17 cellular contexts compared by ENCODE assay signal in genomic region chr12:124780336-124780735, GRCh38.
DNase-seq lines count a peak whose midpoint lies in the region; ATAC-seq and TF ChIP-seq lines count a peak whose summit lies in the region.
"Had no signal": no experiment of that assay in that cellular context is flagged by ENCODE, and none has a peak within 500 bp of the region (broad histone marks: within the 10 kb centered on the region; RNA-seq: fewer than 3 reads in every experiment).

No MANE protein-coding gene starts in this region.

- peaks cover 49% of the 10 kb centered on the region for H3K4me1 Mint-ChIP-seq in stimulated activated memory B cell treated with anti-CD40 and anti-IgM and Interleukin-4, amounts not matched to agents 10 μg/mL and 1 μg/mL and 100 μg/mL, for 72 hours

- H3K9me3 ChIP-seq in breast epithelium, result no peaks in the 10 kb centered on the region
- H3K9me3 ChIP-seq in mammary epithelial cell (replicated peaks; ENCODE audit: insufficient read depth, low read length), result no peaks in the 10 kb centered on the region
- no peaks in the 10 kb centered on the region for H3K9me3 ChIP-seq in Peyer's patch
- H3K9me3 ChIP-seq: SJSA1 had no signal

- peaks cover 38% of the 10 kb centered on the region for H3K36me3 Mint-ChIP-seq in stimulated activated memory B cell treated with anti-CD40 and anti-IgM and Interleukin-4, amounts not matched to agents 10 μg/mL and 1 μg/mL and 100 μg/mL, for 72 hours

- no peaks in the 10 kb centered on the region for H3K27me3 ChIP-seq in breast epithelium
- no peaks in the 10 kb centered on the region for H3K27me3 ChIP-seq in mammary epithelial cell (ENCODE audit: insufficient read depth, low read length)
- H3K27me3 ChIP-seq in Peyer's patch, result no peaks in the 10 kb centered on the region
- H3K27me3 ChIP-seq: SJSA1 had no signal

- H3K27ac Mint-ChIP-seq in stimulated activated memory B cell treated with anti-CD40 and anti-IgM and Interleukin-4, amounts not matched to agents 10 μg/mL and 1 μg/mL and 100 μg/mL, for 72 hours, result peak overlapping the region; percentile 87

- no peak overlapping the region for H3K4me3 Mint-ChIP-seq in stimulated activated memory B cell treated with anti-CD40 and anti-IgM and Interleukin-4, amounts not matched to agents 10 μg/mL and 1 μg/mL and 100 μg/mL, for 72 hours

- H3K27ac ChIP-seq in breast epithelium (peak overlapping the region; percentile 73 to 94), mammary epithelial cell (ENCODE audit: insufficient read depth, low read depth, low read length) (no peak overlapping the region), RWPE1 (peak overlapping the region; percentile 76), Peyer's patch (no peak overlapping the region)
- H3K27ac ChIP-seq: C4-2B, SJSA1 had no signal

- H3K4me3 ChIP-seq in breast epithelium (no peak overlapping the region), mammary epithelial cell (replicated peaks in 1 of 3; ENCODE audit: insufficient read depth in 1 of 3, low read depth in 2 of 3, low read length in 3 of 3) (no peak overlapping the region), Peyer's patch (no peak overlapping the region)
- H3K4me3 ChIP-seq: SJSA1 had no signal

- no peak overlapping the region for H3K4me2 ChIP-seq in mammary epithelial cell (ENCODE audit: insufficient read depth, low read depth, low read length)

- intact Hi-C loops in breast epithelium (cut with DNase I; ENCODE audit: low total_unique reads) (no loop called here), mammary epithelial cell (cut with micrococcal nuclease) (no loop called here)

- H4K20me1 ChIP-seq in mammary epithelial cell (ENCODE audit: insufficient read depth, low read length), result no peaks in the 10 kb centered on the region

- no peaks in the 10 kb centered on the region for H3K36me3 ChIP-seq in breast epithelium
- peaks cover 6% of the 10 kb centered on the region for H3K36me3 ChIP-seq in mammary epithelial cell (ENCODE audit: insufficient read depth, low read length)
- H3K36me3 ChIP-seq in Peyer's patch, result peaks cover 0 to 6% (median 0%) of the 10 kb centered on the region in 3 donors
- H3K36me3 ChIP-seq: SJSA1 had no signal

- TF ChIP-seq POLR2A in breast epithelium (IDR thresholded peaks at IDR 0.05), result no peak
- no peak for TF ChIP-seq POLR2A in Peyer's patch (IDR thresholded peaks at IDR 0.05)

- H3K79me2 ChIP-seq in mammary epithelial cell (ENCODE audit: insufficient read depth, low read length), result no peaks in the 10 kb centered on the region

- peak; percentile 2 for ATAC-seq in GM18907 (IDR thresholded peaks at IDR 0.05; ENCODE audit: unreplicated experiment)
- ATAC-seq in stimulated activated memory B cell treated with anti-CD40 and anti-IgM and Interleukin-4, amounts not matched to agents 10 μg/mL and 1 μg/mL and 100 μg/mL, for 72 hours, result no peak

- CTCF ChIA-PET in mammary epithelial cell (lab: Charles Lee; ENCODE audit: low non-redundant PET), result no interaction called here
- CTCF ChIA-PET in RWPE1 (lab: Yijun Ruan, JAX), result no interaction called here

- H3K4me1 ChIP-seq in breast epithelium, result peaks cover 5 to 17% of the 10 kb centered on the region in 2 donors
- H3K4me1 ChIP-seq in mammary epithelial cell (ENCODE audit: insufficient read depth, low read length), result peaks cover 6% of the 10 kb centered on the region
- H3K4me1 ChIP-seq in Peyer's patch, result no peaks in the 10 kb centered on the region

- POLR2A ChIA-PET in RWPE1 (lab: Yijun Ruan, JAX; ENCODE audit: low non-redundant PET), result no interaction called here

- H3K27me3 Mint-ChIP-seq in stimulated activated memory B cell treated with anti-CD40 and anti-IgM and Interleukin-4, amounts not matched to agents 10 μg/mL and 1 μg/mL and 100 μg/mL, for 72 hours, result no peaks in the 10 kb centered on the region

- BruUV-seq in mammary epithelial cell (replicated peaks; lab: Mats Ljungman, UMichigan), result no TSS peak

- no peak overlapping the region for H3K9ac ChIP-seq in mammary epithelial cell (ENCODE audit: insufficient read depth, low read length)

- in situ Hi-C loops in mammary epithelial cell (cut with MboI; ENCODE audit: low sequenced_read_pairs in 2 of 2), result no loop called here
- in situ Hi-C loops in GM13976 (cut with MboI; ENCODE audit: low sequenced_read_pairs, unreplicated experiment), result no loop called here

- no peak for DNase-seq in breast epithelium (ENCODE audit: low spot score in 2 of 2)
- DNase-seq in mammary epithelial cell, result no peak
- no peak for DNase-seq in RWPE1 (ENCODE audit: low spot score)
- no peak for DNase-seq in NCI-H345 (lab: John Stamatoyannopoulos, UW)
- no peak for DNase-seq in Peyer's patch
- no peak for DNase-seq in GM13976 (ENCODE audit: low spot score)
- DNase-seq: DMS 273 treated with DMSO at 0.1 percent for 48 hours, GF-D8, KG1, NCI-H1417 treated with DMSO at 0.1 percent for 48 hours, NCI-H2029 treated with DMSO at 0.1 percent for 48 hours, NCI-H2171 treated with DMSO at 0.1 percent for 48 hours, NCI-H524 had no signal

- H3K9me3 Mint-ChIP-seq in stimulated activated memory B cell treated with anti-CD40 and anti-IgM and Interleukin-4, amounts not matched to agents 10 μg/mL and 1 μg/mL and 100 μg/mL, for 72 hours, result peaks cover under 1% of the 10 kb centered on the region

- 100% methylated on average over 3 of the region's 3 CpGs for WGBS in mammary epithelial cell (ENCODE audit: low coverage, missing lambda C conversion rate)

- no peak overlapping the region for H2AFZ ChIP-seq in mammary epithelial cell (ENCODE audit: low read depth, low read length)

- TF ChIP-seq CTCF in breast epithelium (IDR thresholded peaks at IDR 0.05) (no peak), mammary epithelial cell (conservative IDR thresholded peaks at IDR 0.05 in 1 of 2, IDR thresholded peaks at IDR 0.05 in 1 of 2; ENCODE audit: extremely low read depth in 1 of 2, insufficient read depth in 1 of 2, low read depth in 1 of 2, low read length in 2 of 2) (no peak), RWPE1 (conservative IDR thresholded peaks at IDR 0.05; ENCODE audit: low read depth) (no peak), Peyer's patch (IDR thresholded peaks at IDR 0.05) (no peak), GM13976 (IDR thresholded peaks at IDR 0.05; ENCODE audit: borderline replicate concordance, control extremely low read depth, extremely low read depth, insufficient read depth, missing control alignments) (no peak)

- dilution Hi-C loops in mammary epithelial cell (cut with HindIII; ENCODE audit: low sequenced_read_pairs), result no loop called here

Comparison
In these comparisons a context has a peak if more than half of its experiments do, and no peak if none do; other contexts are left out.
1. H3K27ac ChIP-seq: peak in breast epithelium (2 of 2) and RWPE1 (single experiment); none in mammary epithelial cell (single experiment) and Peyer's patch (0 of 4).